Comparison of ENCODE assay signal across 27 cellular contexts in the genomic region with DNA sequence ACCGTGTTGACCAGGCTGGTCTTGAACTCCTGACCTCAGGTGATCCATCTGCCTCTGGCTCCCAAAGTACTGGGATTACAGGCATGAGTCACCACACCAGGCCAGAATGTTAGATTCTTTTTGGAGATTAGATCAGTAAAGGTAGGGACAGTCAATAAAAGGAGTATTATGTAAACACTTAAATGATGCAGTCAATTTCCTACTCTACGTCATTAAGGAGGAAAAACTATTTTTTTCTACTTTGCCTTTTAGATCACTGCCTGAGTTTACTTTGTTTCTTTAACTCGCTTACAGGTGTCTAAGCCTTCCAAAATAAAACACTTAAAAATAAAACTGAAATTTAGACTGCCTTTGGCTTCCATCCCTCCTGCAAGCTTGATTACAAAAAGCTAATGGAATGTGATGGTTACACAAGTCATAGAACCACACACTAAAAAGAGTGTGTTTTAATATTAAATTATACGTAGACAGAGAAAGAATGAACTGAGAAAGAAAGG. TPM values are rescaled to one million over a fixed set of nuclear protein-coding genes. Genes with fewer than 3 reads are reported as not detected.
A peak's percentile ranks its signal among the peaks of the same experiment; 100 is the strongest.
DNase-seq lines count a peak whose midpoint lies in the region; ATAC-seq and TF ChIP-seq lines count a peak whose summit lies in the region.
"Had no signal": no experiment of that assay in that cellular context is flagged by ENCODE, and none has a peak within 500 bp of the region (broad histone marks: within the 10 kb centered on the region; RNA-seq: fewer than 3 reads in every experiment).

No MANE protein-coding gene starts in this region.

- H3K36me3 Mint-ChIP-seq in type B pancreatic cell (no peaks in the 10 kb centered on the region), GM23338 (ENCODE audit: low read depth) (peaks cover 13% of the 10 kb centered on the region; the same call in 2 of the 3 replicates)

- H3K9me3 ChIP-seq in MM.1S (replicated peaks; ENCODE audit: insufficient read depth, low read length), result no peaks in the 10 kb centered on the region
- H3K9me3 ChIP-seq: neutrophil, tibial nerve had no signal

- no peak for TF ChIP-seq CTCF in epithelial cell of esophagus (IDR thresholded peaks at IDR 0.05; ENCODE audit: insufficient read depth, low read depth, low read length, missing control alignments)
- TF ChIP-seq CTCF in type B pancreatic cell (conservative IDR thresholded peaks at IDR 0.05), result no peak
- no peak for TF ChIP-seq CTCF in MM.1S (IDR thresholded peaks at IDR 0.05; ENCODE audit: low read length)
- no peak for TF ChIP-seq CTCF in GM23338 (conservative IDR thresholded peaks at IDR 0.05; ENCODE audit: low read depth in 2 of 2)

- no peaks in the 10 kb centered on the region for H3K4me1 ChIP-seq in MM.1S (ENCODE audit: low read length)
- no peaks in the 10 kb centered on the region for H3K4me1 ChIP-seq in GM23338 (ENCODE audit: insufficient read depth)
- H3K4me1 ChIP-seq: tibial nerve had no signal

- peaks cover 21% of the 10 kb centered on the region for H3K27me3 Mint-ChIP-seq in type B pancreatic cell
- H3K27me3 Mint-ChIP-seq in GM23338 (ENCODE audit: insufficient read depth, low read depth, poor library complexity), result no peaks in the 10 kb centered on the region
- H3K27me3 Mint-ChIP-seq: activated naive CD4-positive, alpha-beta T cell treated with anti-CD3 and anti-CD28 coated beads, Interleukin-2, amount 50 U/mL, for 24 hours; progenitor cell of endocrine pancreas had no signal

- no peak overlapping the region for H3K4me3 Mint-ChIP-seq in type B pancreatic cell
- no peak overlapping the region for H3K4me3 Mint-ChIP-seq in GM23338
- H3K4me3 Mint-ChIP-seq: activated naive CD4-positive, alpha-beta T cell treated with anti-CD3 and anti-CD28 coated beads, Interleukin-2, amount 50 U/mL, for 24 hours; activated T-helper 1 cell treated with anti-CD3 and anti-CD28 coated beads, Interleukin-12 subunit alpha, Interleukin-12 subunit beta, Interleukin-2, Interleukin-4 antibody, amounts not matched to agents 30 ng/mL and 10 ng/mL and 1 ng/mL, durations not matched to agents 14 hours and 24 hours and 36 hours; central memory CD8-positive, alpha-beta T cell had no signal

- H3K27ac Mint-ChIP-seq in type B pancreatic cell (peak overlapping the region; percentile 79), GM23338 (no peak overlapping the region)
- H3K27ac Mint-ChIP-seq: activated naive CD4-positive, alpha-beta T cell treated with anti-CD3 and anti-CD28 coated beads, Interleukin-2, amount 50 U/mL, for 24 hours; activated T-helper 1 cell treated with anti-CD3 and anti-CD28 coated beads, Interleukin-12 subunit alpha, Interleukin-12 subunit beta, Interleukin-2, Interleukin-4 antibody, amounts not matched to agents 30 ng/mL and 10 ng/mL and 1 ng/mL, durations not matched to agents 14 hours and 24 hours and 36 hours; progenitor cell of endocrine pancreas had no signal

- H3K27me3 ChIP-seq in MM.1S (replicated peaks; ENCODE audit: insufficient read depth, low read length) (no peaks in the 10 kb centered on the region), GM23338 (ENCODE audit: insufficient read depth) (no peaks in the 10 kb centered on the region)
- H3K27me3 ChIP-seq: neutrophil, tibial nerve had no signal

- H3K79me2 ChIP-seq in MM.1S (ENCODE audit: low read length) (no peaks in the 10 kb centered on the region), GM23338 (replicated peaks; ENCODE audit: insufficient read depth) (no peaks in the 10 kb centered on the region)

- H3K9me2 ChIP-seq in MM.1S (replicated peaks; ENCODE audit: insufficient read depth, low read length) (no peaks in the 10 kb centered on the region), GM23338 (ENCODE audit: insufficient read depth) (no peaks in the 10 kb centered on the region)

- H3K4me2 ChIP-seq in MM.1S (ENCODE audit: low read depth, low read length) (no peak overlapping the region), GM23338 (no peak overlapping the region)

- H3K4me1 Mint-ChIP-seq in type B pancreatic cell (ENCODE audit: unreplicated experiment) (no peaks in the 10 kb centered on the region), GM23338 (no peaks in the 10 kb centered on the region)
- H3K4me1 Mint-ChIP-seq: activated naive CD4-positive, alpha-beta T cell treated with anti-CD3 and anti-CD28 coated beads, Interleukin-2, amount 50 U/mL, for 24 hours; central memory CD8-positive, alpha-beta T cell had no signal

- DNase-seq in SIG-M5 treated with dmso at 0.1 percent for 504 hours (lab: John Stamatoyannopoulos, UW; ENCODE audit: unreplicated experiment) (peak; percentile 30), SIG-M5 (lab: John Stamatoyannopoulos, UW) (no peak), LoVo (ENCODE audit: low spot score) (peak; percentile 24), epithelial cell of esophagus (ENCODE audit: low read depth) (peak; percentile 11), type B pancreatic cell (ENCODE audit: extremely low spot score, unreplicated experiment) (no peak), MM.1S (no peak), T-helper 2 cell (no peak), GM23338 (ENCODE audit: low spot score) (no peak)
- DNase-seq: 8988T; activated CD4-positive, alpha-beta T cell treated with anti-CD3 and anti-CD28 coated beads, Interleukin-2, amount 50 U/mL, for 1 hour; DMS79; H7; head of caudate nucleus; mesendoderm; NCI-H2171 treated with DMSO at 0.1 percent for 48 hours; NCI-H526 treated with DMSO at 0.1 percent for 48 hours; RPMI8226; stimulated activated CD4-positive, alpha-beta T cell treated with anti-CD3 and anti-CD28 coated beads, Interleukin-15, amount 100 ng/mL, for 24 hours; stimulated activated naive CD8-positive, alpha-beta T cell treated with anti-CD3 and anti-CD28 coated beads, Interleukin-15, Interleukin-2, amounts not matched to agents 100 U/mL and 50 U/mL, for 24 hours; T-helper 9 cell had no signal

- no peak overlapping the region for H3K27ac ChIP-seq in MM.1S (ENCODE audit: low read length)
- no peak overlapping the region for H3K27ac ChIP-seq in GM23338 (ENCODE audit: low read depth)
- H3K27ac ChIP-seq: neutrophil, tibial nerve had no signal

- ATAC-seq in GM23338, result no peak
- ATAC-seq: GM12878; stimulated activated naive CD8-positive, alpha-beta T cell treated with anti-CD3 and anti-CD28 coated beads, Interleukin-15, Interleukin-2, amounts not matched to agents 100 U/mL and 50 U/mL, for 24 hours had no signal

- no peaks in the 10 kb centered on the region for H3K9me3 Mint-ChIP-seq in type B pancreatic cell
- H3K9me3 Mint-ChIP-seq in GM23338, result peaks cover 16% of the 10 kb centered on the region; the same call in 2 of the 3 replicates
- H3K9me3 Mint-ChIP-seq: activated naive CD4-positive, alpha-beta T cell treated with anti-CD3 and anti-CD28 coated beads, Interleukin-2, amount 50 U/mL, for 24 hours; activated T-helper 1 cell treated with anti-CD3 and anti-CD28 coated beads, Interleukin-12 subunit alpha, Interleukin-12 subunit beta, Interleukin-2, Interleukin-4 antibody, amounts not matched to agents 30 ng/mL and 10 ng/mL and 1 ng/mL, durations not matched to agents 14 hours and 24 hours and 36 hours; central memory CD8-positive, alpha-beta T cell had no signal

- no peak overlapping the region for H3K4me3 ChIP-seq in epithelial cell of esophagus (ENCODE audit: low read length)
- no peak overlapping the region for H3K4me3 ChIP-seq in MM.1S (ENCODE audit: low read length)
- no peak overlapping the region for H3K4me3 ChIP-seq in GM23338
- H3K4me3 ChIP-seq: GM12878, tibial nerve had no signal

- H3K36me3 ChIP-seq in MM.1S (replicated peaks; ENCODE audit: insufficient read depth, low read length), result no peaks in the 10 kb centered on the region
- H3K36me3 ChIP-seq in GM23338 (ENCODE audit: insufficient read depth), result no peaks in the 10 kb centered on the region
- H3K36me3 ChIP-seq: neutrophil, tibial nerve had no signal

- H2AFZ ChIP-seq in MM.1S (ENCODE audit: low read length) (no peak overlapping the region), GM23338 (no peak overlapping the region)

- H4K20me1 ChIP-seq in MM.1S (ENCODE audit: insufficient read depth, low read length) (no peaks in the 10 kb centered on the region), GM23338 (replicated peaks; ENCODE audit: insufficient read depth) (no peaks in the 10 kb centered on the region)

- no peak overlapping the region for H3K9ac ChIP-seq in MM.1S (ENCODE audit: low read length)

- H3F3A ChIP-seq in MM.1S (ENCODE audit: insufficient read depth, low read length) (no peaks in the 10 kb centered on the region), GM23338 (replicated peaks; ENCODE audit: low read depth) (no peaks in the 10 kb centered on the region)

TF ChIP-seq in GM23338, 12 proteins besides CTCF, POLR2A, EP300 and RAD21 (continues in another document):
- TF ChIP-seq STAT1 (IDR thresholded peaks at IDR 0.05; ENCODE audit: unreplicated experiment) (no peak), NANOG (IDR thresholded peaks at IDR 0.05; ENCODE audit: borderline replicate concordance) (no peak), POLR2AphosphoS5 (IDR thresholded peaks at IDR 0.05; ENCODE audit: low read depth) (no peak), ZNF114 (CRISPR knock-in tag; IDR thresholded peaks at IDR 0.05) (no peak), JUNB (IDR thresholded peaks at IDR 0.05; ENCODE audit: unreplicated experiment) (no peak)
- TF ChIP-seq, protein P1, sequence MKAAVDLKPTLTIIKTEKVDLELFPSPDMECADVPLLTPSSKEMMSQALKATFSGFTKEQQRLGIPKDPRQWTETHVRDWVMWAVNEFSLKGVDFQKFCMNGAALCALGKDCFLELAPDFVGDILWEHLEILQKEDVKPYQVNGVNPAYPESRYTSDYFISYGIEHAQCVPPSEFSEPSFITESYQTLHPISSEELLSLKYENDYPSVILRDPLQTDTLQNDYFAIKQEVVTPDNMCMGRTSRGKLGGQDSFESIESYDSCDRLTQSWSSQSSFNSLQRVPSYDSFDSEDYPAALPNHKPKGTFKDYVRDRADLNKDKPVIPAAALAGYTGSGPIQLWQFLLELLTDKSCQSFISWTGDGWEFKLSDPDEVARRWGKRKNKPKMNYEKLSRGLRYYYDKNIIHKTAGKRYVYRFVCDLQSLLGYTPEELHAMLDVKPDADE (IDR thresholded peaks at IDR 0.05), result no peak

RNA-seq across cellular contexts. Expression of a gene that starts 6.9 kb away (rescaled TPM):
- 50.4 and 67.0 TPM in 2 replicates for total RNA-seq in type B pancreatic cell (ENCODE audit: low replicate concordance)
- total RNA-seq in GM23338 (2014; rRNA removed; shearing (Covaris generic)), result 33.0 and 39.9 TPM in 2 replicates
- 15.1 and 15.9 TPM in 2 replicates for polyA plus RNA-seq in GM23338 (2016; fragmentation: Nextera tagmentation; extraction: Ambion mirVana)

RNA-seq across cellular contexts. Expression of a gene that starts 25.2 kb away (rescaled TPM):
- total RNA-seq in type B pancreatic cell (ENCODE audit: low replicate concordance), result 7.5 and 9.7 TPM in 2 replicates
- total RNA-seq in GM23338 (2014; rRNA removed; shearing (Covaris generic)), result 10.8 and 11.7 TPM in 2 replicates
- polyA plus RNA-seq in GM23338 (2016; fragmentation: Nextera tagmentation; extraction: Ambion mirVana), result 3.1 and 4.9 TPM in 2 replicates

Comparison
In these comparisons a context has a peak if more than half of its experiments do, and no peak if none do; other contexts are left out.
1. DNase-seq: peak in SIG-M5 treated with dmso at 0.1 percent for 504 hours (single experiment), LoVo (single experiment) and epithelial cell of esophagus (single experiment); none in SIG-M5 (single experiment), type B pancreatic cell (single experiment), MM.1S (single experiment), T-helper 2 cell (0 of 5) and GM23338 (single experiment).